Comparison of ENCODE assay signal across 2 cellular contexts in genomic region chr4:14415146-14415545, GRCh38.
TF ChIP-seq lines count a peak whose summit lies in the region.

No MANE protein-coding gene starts in this region.

TF ChIP-seq in SK-N-SH, 30 proteins besides CTCF, POLR2A, EP300 and RAD21 (continued from another document):
- TF ChIP-seq FOSL2 (IDR thresholded peaks at IDR 0.05; ENCODE audit: borderline replicate concordance, low read depth) (no peak), MEF2A (IDR thresholded peaks at IDR 0.05; ENCODE audit: borderline replicate concordance, low read depth) (no peak)

TF ChIP-seq in SK-N-SH treated with all-trans-retinoic acid at 6 μM for 48 hours, 23 proteins besides CTCF, POLR2A, EP300 and RAD21 (continued from another document):
- TF ChIP-seq TCF4 (CRISPR knock-in tag; IDR thresholded peaks at IDR 0.05; ENCODE audit: borderline replicate concordance) (no peak), RARB (CRISPR knock-in tag; IDR thresholded peaks at IDR 0.05) (no peak)
